ENCODE assay signal across 9 cellular contexts in the genomic region with DNA sequence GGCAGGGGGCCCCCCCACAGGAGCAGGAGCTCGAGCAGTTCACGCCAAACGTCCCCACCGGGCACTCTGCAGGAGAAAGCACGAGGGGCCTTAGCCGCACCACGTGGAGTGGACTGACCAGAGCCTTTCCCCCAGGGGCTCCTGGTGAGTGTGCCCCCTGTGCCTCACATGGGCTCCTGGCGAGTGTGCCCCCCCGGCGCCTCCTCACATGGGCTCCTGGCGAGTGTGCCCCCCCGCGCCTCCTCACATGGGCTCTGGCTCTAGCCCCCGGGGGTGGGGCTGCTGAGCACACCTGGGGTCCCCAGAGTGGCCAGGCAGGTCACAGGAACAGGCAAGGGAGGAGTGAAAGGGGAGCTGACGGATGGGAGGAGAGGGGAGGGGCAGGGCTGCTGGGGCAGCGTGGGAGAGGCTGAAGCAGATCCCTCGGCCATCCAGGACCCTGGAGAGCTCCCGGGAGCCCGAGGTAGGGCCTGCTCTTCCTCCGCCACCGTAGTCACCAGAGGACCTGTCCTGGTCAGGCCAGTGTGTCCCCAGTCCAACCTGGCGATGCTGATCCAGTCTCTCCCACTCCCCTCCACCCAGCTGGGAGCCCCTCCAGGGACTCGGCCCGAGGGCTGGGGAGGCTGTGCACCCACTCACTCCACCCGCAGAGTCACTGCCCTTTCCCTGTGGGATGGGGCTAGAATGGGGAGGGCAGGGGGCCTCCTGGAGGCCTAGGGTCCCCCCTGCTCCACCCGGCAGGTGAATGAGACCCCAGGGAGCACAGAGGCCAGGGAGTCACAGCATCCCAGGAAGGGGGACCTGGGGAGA. TPM values are rescaled to one million over a fixed set of nuclear protein-coding genes. Genes with fewer than 3 reads are reported as not detected.
DNase-seq lines count a peak whose midpoint lies in the region; ATAC-seq and TF ChIP-seq lines count a peak whose summit lies in the region.
"Had no signal": no experiment of that assay in that cellular context is flagged by ENCODE, and none has a peak within 500 bp of the region (broad histone marks: within the 10 kb centered on the region; RNA-seq: fewer than 3 reads in every experiment).

No MANE protein-coding gene starts in this region.

- H3K27ac ChIP-seq in WERI-Rb-1 = no peak overlapping the region

- H3K36me3 ChIP-seq in WERI-Rb-1 = no peaks in the 10 kb centered on the region

- no peak overlapping the region for H3K4me3 ChIP-seq in WERI-Rb-1 (ENCODE audit: low read depth, low read length)

- no peaks in the 10 kb centered on the region for H3K4me1 Mint-ChIP-seq in progenitor cell of endocrine pancreas (ENCODE audit: low read depth)

- DNase-seq in activated CD4-positive, alpha-beta T cell treated with anti-CD3 and anti-CD28 coated beads for 1 hour = peak; percentile 18
- no peak for DNase-seq in activated CD4-positive, alpha-beta T cell treated with anti-CD3 and anti-CD28 coated beads for 48 hours
- DNase-seq in WERI-Rb-1 (peak; percentile 46), germinal center (ENCODE audit: low spot score) (peak; percentile 47), progenitor cell of endocrine pancreas (ENCODE audit: low spot score, unreplicated experiment) (peak; percentile 75), HPDE6-E6E7 (ENCODE audit: extremely low spot score) (no peak)

- no peaks in the 10 kb centered on the region for H3K27me3 Mint-ChIP-seq in progenitor cell of endocrine pancreas

- H3K27me3 ChIP-seq in WERI-Rb-1 (ENCODE audit: insufficient read depth, low read depth, severe bottlenecking) = no peaks in the 10 kb centered on the region

- H3K4me3 Mint-ChIP-seq in progenitor cell of endocrine pancreas (ENCODE audit: low read depth) = no peak overlapping the region

- no peak overlapping the region for H3K27ac Mint-ChIP-seq in progenitor cell of endocrine pancreas

- no peaks in the 10 kb centered on the region for H3K9me3 Mint-ChIP-seq in progenitor cell of endocrine pancreas (ENCODE audit: low read depth)

- no peaks in the 10 kb centered on the region for H3K9me3 ChIP-seq in WERI-Rb-1 (ENCODE audit: severe bottlenecking)

- ATAC-seq in HG02588 (IDR thresholded peaks at IDR 0.05; ENCODE audit: unreplicated experiment) = no peak
- ATAC-seq in HG02970 (IDR thresholded peaks at IDR 0.05; ENCODE audit: low FRiP score, unreplicated experiment) = no peak

- H3K36me3 Mint-ChIP-seq in progenitor cell of endocrine pancreas (ENCODE audit: insufficient read depth) = no peaks in the 10 kb centered on the region

- no peak for TF ChIP-seq CTCF in WERI-Rb-1 (IDR thresholded peaks at IDR 0.05; ENCODE audit: low read depth, low read length)
- no peak for TF ChIP-seq CTCF in progenitor cell of endocrine pancreas (IDR thresholded peaks at IDR 0.05; ENCODE audit: unreplicated experiment)

RNA-seq across cellular contexts. Expression of a gene that starts 47.6 kb away (rescaled TPM):
- total RNA-seq in progenitor cell of endocrine pancreas = 60.5 and 63.6 TPM in 2 replicates
- total RNA-seq: T-helper 1 cell treated with Interleukin-12 subunit alpha and Interleukin-12 subunit beta and Interleukin-4 antibody, amounts not matched to agents 30 ng/mL and 1 ng/mL, for 36 hours had no signal

Comparison
In these comparisons a context has a peak if more than half of its experiments do, and no peak if none do; other contexts are left out.
1. DNase-seq: peak in activated CD4-positive, alpha-beta T cell treated with anti-CD3 and anti-CD28 coated beads for 1 hour (single experiment), WERI-Rb-1 (single experiment), germinal center (single experiment) and progenitor cell of endocrine pancreas (single experiment); none in activated CD4-positive, alpha-beta T cell treated with anti-CD3 and anti-CD28 coated beads for 48 hours (single experiment) and HPDE6-E6E7 (single experiment).